Comparison of ENCODE assay signal across 8 cellular contexts in genomic region chr5:78984611-78985406, GRCh38. TPM values are rescaled to one million over a fixed set of nuclear protein-coding genes. Genes with fewer than 3 reads are reported as not detected.
DNase-seq lines count a peak whose midpoint lies in the region; ATAC-seq and TF ChIP-seq lines count a peak whose summit lies in the region.

Gene ARSB, minus strand, starts transcription at chr5:78985310. Its CDS starts 62 bp downstream, at chr5:78985248.

- DNase-seq in DND-41 (peak; percentile 88), Karpas-422 (peak; percentile 87), RKO (ENCODE audit: low spot score) (peak; percentile 84), fibroblast of lung (ENCODE audit: low read depth in 2 of 2) (peak; percentile 82)
- peak; percentile 51 to 72 for DNase-seq in activated T-helper 1 cell treated with anti-CD3 and anti-CD28 coated beads, Interleukin-2, amount 50 U/mL, for 16 hours (ENCODE audit: low read depth in 1 of 2, low spot score in 1 of 2)
- peak; percentile 57 to 83 (median 72) for DNase-seq in naive thymus-derived CD8-positive, alpha-beta T cell
- peak; percentile 69 for DNase-seq in stimulated activated naive CD4-positive, alpha-beta T cell treated with Interleukin-2 at 50 U/mL for 16 hours (lab: John Stamatoyannopoulos, UW)

- POLR2A ChIA-PET in naive thymus-derived CD8-positive, alpha-beta T cell (lab: Charles Lee) = interaction anchor here (0.5 to 2.6 kb wide), 13 partner anchors 10 to 690 kb away, joined by 3 to 17 read pairs (median 5); partner anchors contain the start of genes AP3B1, HOMER1, JMY and SCAMP1

- H2AFZ ChIP-seq in DND-41 (ENCODE audit: low read depth, low read length) = peak within 1 kb of the TSS; percentile 92
- H2AFZ ChIP-seq in Karpas-422 (ENCODE audit: low read length) = peak within 1 kb of the TSS; percentile 97
- H2AFZ ChIP-seq in fibroblast of lung (ENCODE audit: low read length) = peak within 1 kb of the TSS; percentile 93

- no peaks in the 10 kb centered on the region for H3K36me3 ChIP-seq in DND-41 (ENCODE audit: insufficient read depth, low read length)
- H3K36me3 ChIP-seq in Karpas-422 (ENCODE audit: insufficient read depth, low read length) = no peaks in the 10 kb centered on the region
- no peaks in the 10 kb centered on the region for H3K36me3 ChIP-seq in fibroblast of lung (ENCODE audit: control insufficient read depth, insufficient read depth, low read length)

- H3K9ac ChIP-seq in DND-41 (ENCODE audit: low read depth, low read length) = peak within 1 kb of the TSS; percentile 96
- peak within 1 kb of the TSS; percentile 80 for H3K9ac ChIP-seq in Karpas-422 (ENCODE audit: low read length)
- peak within 1 kb of the TSS; percentile 79 for H3K9ac ChIP-seq in fibroblast of lung (ENCODE audit: insufficient read depth, low read length)

- peak within 1 kb of the TSS; percentile 93 to 99 (median 96) for H3K27ac Mint-ChIP-seq in naive thymus-derived CD8-positive, alpha-beta T cell

- H3K79me2 ChIP-seq in DND-41 (ENCODE audit: insufficient read depth, low read length) (peaks cover 32% of the 10 kb centered on the region), Karpas-422 (ENCODE audit: low read length) (no peaks in the 10 kb centered on the region), fibroblast of lung (ENCODE audit: control insufficient read depth, insufficient read depth, low read length) (peaks cover 1% of the 10 kb centered on the region)

- H3K4me3 ChIP-seq in DND-41 (ENCODE audit: low read depth in 1 of 2, low read length in 2 of 2) (peak within 1 kb of the TSS; percentile 59 to 69), Karpas-422 (ENCODE audit: low read length) (peak within 1 kb of the TSS; percentile 70), fibroblast of lung (replicated peaks in 1 of 4; ENCODE audit: control extremely low read depth in 1 of 4, insufficient read depth in 1 of 4, low read depth in 3 of 4, low read length in 4 of 4) (peak within 1 kb of the TSS; percentile 69 to 91 (median 70))

- H3K4me3 Mint-ChIP-seq in naive thymus-derived CD8-positive, alpha-beta T cell = peak within 1 kb of the TSS; percentile 89 to 96 (median 92)

- TF ChIP-seq CTCF in DND-41 (IDR thresholded peaks at IDR 0.05; ENCODE audit: borderline replicate concordance, extremely low read depth, low read length, poor library complexity, severe bottlenecking) = peak; percentile 18
- TF ChIP-seq CTCF in fibroblast of lung (conservative IDR thresholded peaks at IDR 0.05 in 1 of 2, IDR thresholded peaks at IDR 0.05 in 1 of 2; ENCODE audit: low read depth in 1 of 2, low read length in 2 of 2) = peak; percentile 32 to 44

- no peaks in the 10 kb centered on the region for H3K27me3 Mint-ChIP-seq in naive thymus-derived CD8-positive, alpha-beta T cell

- H3K27ac ChIP-seq in DND-41 (ENCODE audit: low read length) (peak within 1 kb of the TSS; percentile 82), Karpas-422 (ENCODE audit: low read length) (no peak within 1 kb of the TSS), fibroblast of lung (ENCODE audit: insufficient read depth, low read length) (peak within 1 kb of the TSS; percentile 84)

- H3K4me2 ChIP-seq in DND-41 (ENCODE audit: insufficient read depth, low read length) (peak within 1 kb of the TSS; percentile 79), Karpas-422 (ENCODE audit: low read depth, low read length, poor library complexity, severe bottlenecking) (peak within 1 kb of the TSS; percentile 90), fibroblast of lung (ENCODE audit: extremely low read depth, insufficient read depth, low read length) (peak within 1 kb of the TSS; percentile 84)

- H3K9me2 ChIP-seq in Karpas-422 (replicated peaks; ENCODE audit: insufficient read depth, low read length) = no peaks in the 10 kb centered on the region

- no peaks in the 10 kb centered on the region for H3K36me3 Mint-ChIP-seq in naive thymus-derived CD8-positive, alpha-beta T cell

- H3K27me3 ChIP-seq in DND-41 (ENCODE audit: insufficient read depth, low read length, poor library complexity) (no peaks in the 10 kb centered on the region), Karpas-422 (ENCODE audit: low read length) (no peaks in the 10 kb centered on the region), fibroblast of lung (ENCODE audit: control insufficient read depth, insufficient read depth, low read length) (no peaks in the 10 kb centered on the region)

- H3K9me3 Mint-ChIP-seq in naive thymus-derived CD8-positive, alpha-beta T cell = no peaks in the 10 kb centered on the region

- peak; percentile 86 for ATAC-seq in DND-41 (ENCODE audit: insufficient read depth, low read depth)
- peak; percentile 60 for ATAC-seq in GM21825 (IDR thresholded peaks at IDR 0.05; ENCODE audit: unreplicated experiment)
- peak; percentile 72 to 82 for ATAC-seq in naive thymus-derived CD8-positive, alpha-beta T cell

- H4K20me1 ChIP-seq in DND-41 (ENCODE audit: insufficient read depth, low read length) (no peaks in the 10 kb centered on the region), Karpas-422 (ENCODE audit: insufficient read depth, low read depth, low read length) (no peaks in the 10 kb centered on the region), fibroblast of lung (ENCODE audit: control insufficient read depth, extremely low read depth, insufficient read depth, low read length) (no peaks in the 10 kb centered on the region)

- H3K4me1 Mint-ChIP-seq in naive thymus-derived CD8-positive, alpha-beta T cell = peaks cover 11 to 40% (median 20%) of the 10 kb centered on the region in 4 donors

- no peaks in the 10 kb centered on the region for H3K9me3 ChIP-seq in DND-41 (ENCODE audit: insufficient read depth, low read length, severe bottlenecking)
- no peaks in the 10 kb centered on the region for H3K9me3 ChIP-seq in Karpas-422 (ENCODE audit: low read length)
- H3K9me3 ChIP-seq in fibroblast of lung (ENCODE audit: control insufficient read depth, insufficient read depth, low read depth, low read length) = no peaks in the 10 kb centered on the region

- H3K4me1 ChIP-seq in DND-41 (ENCODE audit: insufficient read depth, low read length) (peaks cover 29% of the 10 kb centered on the region), Karpas-422 (ENCODE audit: low read length) (peaks cover 18% of the 10 kb centered on the region), fibroblast of lung (ENCODE audit: control insufficient read depth, extremely low read depth, insufficient read depth, low read length) (peaks cover 3% of the 10 kb centered on the region)

RNA-seq across cellular contexts. Expression of gene ARSB, which starts in this region (rescaled TPM):
- 3.1 and 10.8 TPM in 2 replicates for total RNA-seq in Karpas-422 (2014; rRNA removed; shearing (Covaris generic); ENCODE audit: low replicate concordance)
- total RNA-seq in fibroblast of lung = 9.0 and 10.1 TPM in 2 replicates
- 24.0 and 27.7 TPM in 2 replicates for polyA plus RNA-seq in fibroblast of lung
- polyA plus RNA-seq in fibroblast of lung (2012) = 12.8 and 13.9 TPM in 2 replicates
- polyA minus RNA-seq in fibroblast of lung (ENCODE audit: low replicate concordance) = 14.2 TPM in 2 replicates
- 1 to 10 TPM; 4.1 to 4.6 TPM for total RNA-seq in naive thymus-derived CD8-positive, alpha-beta T cell
- 1 to 10 TPM; 2.2 to 4.7 (median 3.4) TPM for polyA plus RNA-seq in naive thymus-derived CD8-positive, alpha-beta T cell
